ENCODE assay signal across 8 cellular contexts in genomic region chr20:14336667-14337066, GRCh38. TPM values are rescaled to one million over a fixed set of nuclear protein-coding genes. Genes with fewer than 3 reads are reported as not detected.
DNase-seq lines count a peak whose midpoint lies in the region; ATAC-seq, FAIRE-seq and TF ChIP-seq lines count a peak whose summit lies in the region.

No MANE protein-coding gene starts in this region.

- peaks cover 0 to 22% (median 10%) of the 10 kb centered on the region in 4 donors for H3K4me1 ChIP-seq in sigmoid colon

- TF ChIP-seq EP300 in sigmoid colon (IDR thresholded peaks at IDR 0.05): no peak

- peak overlapping the region; percentile 41 to 58 (median 52) for H3K4me3 ChIP-seq in sigmoid colon

- TF ChIP-seq POLR2A in GM12892 (IDR thresholded peaks at IDR 0.05; ENCODE audit: low read depth, low read length): no peak
- no peak for TF ChIP-seq POLR2A in sigmoid colon (IDR thresholded peaks at IDR 0.05)

- in situ Hi-C loops in SK-MEL-5 (cut with HindIII; ENCODE audit: low pct_unique_long_range_greater_than_20kb, low sequenced_read_pairs): no loop called here

- H3K27me3 ChIP-seq in sigmoid colon: no peaks in the 10 kb centered on the region

- FAIRE-seq in GM12892 (lab: Jason Lieb, UNC): peak; percentile 42
- no peak for FAIRE-seq in frontal cortex (lab: Jason Lieb, UNC)

- H3K36me3 ChIP-seq in sigmoid colon: no peaks in the 10 kb centered on the region

- intact Hi-C loops in left ventricle myocardium superior (cut with micrococcal nuclease) (no loop called here), sigmoid colon (cut with DNase I) (loop anchor here (5.0 to 10.0 kb wide), 2 partner anchors 1318 to 1596 kb away; no protein-coding TSS in a partner anchor)

- 25 to 47% methylated on average over 4 of the region's 4 CpGs for WGBS in sigmoid colon, 2 donors

- DNase-seq in GM12892 (ENCODE audit: insufficient read length) (no peak), SK-MEL-5 (ENCODE audit: low read depth, low spot score) (peak; percentile 35), left ventricle myocardium superior (no peak), sigmoid colon (no peak), activated gamma-delta T cell (lab: John Stamatoyannopoulos, UW) (no peak), frontal cortex (ENCODE audit: low spot score in 2 of 2) (no peak)

- ATAC-seq in left ventricle myocardium superior: peak; percentile 54
- ATAC-seq in GM18502 (IDR thresholded peaks at IDR 0.05; ENCODE audit: poor library complexity, unreplicated experiment): no peak
- ATAC-seq in GM21576 (IDR thresholded peaks at IDR 0.05; ENCODE audit: unreplicated experiment): no peak

- peak overlapping the region; percentile 47 to 84 (median 80) for H3K27ac ChIP-seq in sigmoid colon

- H3K9me3 ChIP-seq in sigmoid colon: no peaks in the 10 kb centered on the region

- TF ChIP-seq CTCF in sigmoid colon (IDR thresholded peaks at IDR 0.05): no peak

RNA-seq across cellular contexts. Expression of gene FLRT3, which starts 0.7 kb away (rescaled TPM):
- not detected for polyA plus RNA-seq in GM12892 (2012; ENCODE audit: missing spikeins)
- 1.0 and 1.2 TPM in 2 replicates for total RNA-seq in SK-MEL-5 (2014; rRNA removed; shearing (Covaris generic))
- polyA plus RNA-seq in SK-MEL-5 (2015; cell fraction: cytosol; rRNA removed): 0.99 and 1.5 TPM in 2 replicates
- 0.45 and 1.8 TPM in 2 replicates for polyA plus RNA-seq in SK-MEL-5 (2015; cell fraction: nucleus; rRNA removed)
- total RNA-seq in left ventricle myocardium superior: 1.0 TPM
- 1 to 10 TPM; 1.7 to 9.6 (median 6.0) TPM for total RNA-seq in sigmoid colon
- polyA plus RNA-seq in sigmoid colon: under 1 TPM in 2 of 3 donors, not detected in 1; under 0.01 to 0.89 TPM
- total RNA-seq in frontal cortex: 97.4 TPM
